7 cellular contexts compared by ENCODE assay signal in the genomic region with DNA sequence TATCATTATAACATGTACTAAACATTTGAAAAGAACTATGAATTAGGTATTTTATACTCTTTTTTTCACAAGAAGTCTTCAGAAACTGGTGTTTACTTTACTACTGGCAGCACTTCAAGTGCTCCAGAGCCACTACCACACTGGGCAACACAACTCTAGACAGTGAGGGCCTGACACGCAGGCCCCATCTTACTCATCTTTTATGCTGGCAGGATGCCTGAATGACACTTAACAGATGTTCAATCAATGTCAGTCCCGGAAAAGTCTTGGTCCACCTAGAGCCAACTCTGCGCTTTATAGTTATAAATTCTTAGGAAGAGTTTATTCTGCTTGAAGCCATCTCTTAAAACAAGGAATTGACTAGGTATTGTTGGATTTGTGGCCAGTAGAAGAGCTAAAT. TPM values are rescaled to one million over a fixed set of nuclear protein-coding genes. Genes with fewer than 3 reads are reported as not detected.
DNase-seq lines count a peak whose midpoint lies in the region; ATAC-seq and TF ChIP-seq lines count a peak whose summit lies in the region.

No MANE protein-coding gene starts in this region.

- H3F3A ChIP-seq in neural progenitor cell (ENCODE audit: low read depth), result no peaks in the 10 kb centered on the region

- H4K20me1 ChIP-seq in neural progenitor cell (ENCODE audit: low read depth), result no peaks in the 10 kb centered on the region

- H3K36me3 Mint-ChIP-seq in central memory CD8-positive, alpha-beta T cell (ENCODE audit: insufficient read depth), result peaks cover 24% of the 10 kb centered on the region
- H3K36me3 Mint-ChIP-seq in neural progenitor cell, result peaks cover 2% of the 10 kb centered on the region

- peak overlapping the region; percentile 85 for H3K27ac Mint-ChIP-seq in central memory CD8-positive, alpha-beta T cell (ENCODE audit: low read depth)
- H3K27ac Mint-ChIP-seq in neural progenitor cell, result no peak overlapping the region

- peak overlapping the region; percentile 44 for H3K4me3 Mint-ChIP-seq in central memory CD8-positive, alpha-beta T cell
- H3K4me3 Mint-ChIP-seq in neural progenitor cell, result no peak overlapping the region

- H3K4me3 ChIP-seq in skeletal muscle cell (ENCODE audit: low read depth, low read length) (no peak overlapping the region), neural progenitor cell (no peak overlapping the region)

- no peak overlapping the region for H3K27ac ChIP-seq in neural progenitor cell

- peak; percentile 65 for DNase-seq in NCI-H460 (ENCODE audit: extremely low read depth, low read depth)
- DNase-seq in central memory CD8-positive, alpha-beta T cell (ENCODE audit: low spot score in 2 of 2), result no peak
- DNase-seq in skeletal muscle cell (ENCODE audit: low read depth), result peak; percentile 93
- no peak for DNase-seq in NCI-H2081 treated with DMSO at 0.1 percent for 48 hours (lab: John Stamatoyannopoulos, UW)
- DNase-seq in neural progenitor cell (ENCODE audit: low spot score), result no peak

- no peaks in the 10 kb centered on the region for H3K27me3 ChIP-seq in neural progenitor cell

- H3K36me3 ChIP-seq in neural progenitor cell, result no peaks in the 10 kb centered on the region

- peaks cover 76% of the 10 kb centered on the region for H3K4me1 Mint-ChIP-seq in central memory CD8-positive, alpha-beta T cell
- no peaks in the 10 kb centered on the region for H3K4me1 Mint-ChIP-seq in neural progenitor cell

- H3K4me1 ChIP-seq in neural progenitor cell, result no peaks in the 10 kb centered on the region

- no peaks in the 10 kb centered on the region for H3K9me3 ChIP-seq in neural progenitor cell (ENCODE audit: low read depth)

- H3K9me3 Mint-ChIP-seq in central memory CD8-positive, alpha-beta T cell, result no peaks in the 10 kb centered on the region
- H3K9me3 Mint-ChIP-seq in neural progenitor cell, result no peaks in the 10 kb centered on the region

- H3K4me2 ChIP-seq in neural progenitor cell, result no peak overlapping the region

- no peak overlapping the region for H2AFZ ChIP-seq in neural progenitor cell (replicated peaks)

- TF ChIP-seq CTCF in neural progenitor cell (IDR thresholded peaks at IDR 0.05), result no peak

- no peak overlapping the region for H3K9ac ChIP-seq in neural progenitor cell

- peak; percentile 37 for ATAC-seq in GM21529 (IDR thresholded peaks at IDR 0.05; ENCODE audit: unreplicated experiment)
- peak; percentile 65 for ATAC-seq in central memory CD8-positive, alpha-beta T cell (replicated peaks; ENCODE audit: extremely low read depth, poor library complexity, severe bottlenecking)
- no peak for ATAC-seq in HG03139 (IDR thresholded peaks at IDR 0.05; ENCODE audit: unreplicated experiment)

- no peaks in the 10 kb centered on the region for H3K79me2 ChIP-seq in neural progenitor cell (ENCODE audit: low read depth)

- no peaks in the 10 kb centered on the region for H3K27me3 Mint-ChIP-seq in central memory CD8-positive, alpha-beta T cell
- no peaks in the 10 kb centered on the region for H3K27me3 Mint-ChIP-seq in neural progenitor cell (ENCODE audit: insufficient read depth, low read depth)

RNA-seq across cellular contexts. Expression of gene WIPF1, which starts 8.7 kb away (rescaled TPM):
- total RNA-seq in NCI-H460 (2014; rRNA removed; shearing (Covaris generic)), result 2.3 and 3.2 TPM in 2 replicates
- 0.24 and 0.31 TPM in 2 replicates for polyA plus RNA-seq in NCI-H460 (2014; cell fraction: nucleus; rRNA removed)
- total RNA-seq in neural progenitor cell (ENCODE audit: low replicate concordance), result 14.6 and 17.2 TPM in 2 replicates

Comparison
In these comparisons a context has a peak if more than half of its experiments do, and no peak if none do; other contexts are left out.
1. DNase-seq: peak in NCI-H460 (single experiment) and skeletal muscle cell (single experiment); none in central memory CD8-positive, alpha-beta T cell (0 of 2), NCI-H2081 treated with DMSO at 0.1 percent for 48 hours (single experiment) and neural progenitor cell (single experiment).